In the genomic region with DNA sequence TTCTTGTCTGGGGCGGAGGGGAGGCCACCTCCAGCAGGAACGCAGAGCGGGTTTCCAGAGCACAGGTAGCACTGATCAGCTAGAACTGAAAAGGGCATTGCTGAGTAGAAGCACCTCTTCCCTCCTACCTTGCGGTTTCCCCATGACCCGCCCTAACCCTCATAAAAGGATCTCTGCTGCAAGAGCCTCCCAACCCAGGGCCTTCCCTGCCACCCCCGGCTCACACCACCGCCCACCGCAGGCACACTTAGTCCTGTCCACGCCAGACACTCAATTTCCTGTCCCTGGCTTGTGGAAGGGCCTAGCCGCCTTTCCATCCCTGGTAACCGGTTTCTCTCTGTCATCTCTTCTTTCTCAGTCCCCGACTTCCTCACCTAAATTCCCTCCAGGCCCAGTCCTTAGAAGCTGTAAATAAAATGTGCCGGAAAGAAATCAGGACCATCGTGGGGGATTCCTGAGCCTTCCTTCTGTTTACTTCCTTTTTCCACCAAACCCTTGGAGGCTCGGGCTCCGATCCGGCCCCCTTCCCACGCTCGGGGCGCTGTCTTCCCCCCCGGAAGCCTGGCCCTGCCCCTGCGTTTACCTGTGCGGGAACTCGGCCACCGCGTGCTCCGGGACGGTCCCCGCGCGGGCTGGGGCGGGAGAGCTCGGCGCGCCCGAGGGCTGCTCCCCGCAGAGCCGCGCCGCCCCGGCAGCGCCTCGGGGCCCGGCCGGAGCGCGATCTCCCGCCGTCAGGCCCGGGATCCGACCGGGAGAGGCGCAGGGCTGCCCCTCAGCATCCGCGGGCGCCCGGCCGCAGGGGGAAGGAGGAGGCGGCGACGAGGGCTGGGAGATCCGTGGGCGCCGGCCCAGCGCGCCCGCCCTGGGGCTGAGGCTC, we compare ENCODE assay signal across 8 cellular contexts. TPM values are rescaled to one million over a fixed set of nuclear protein-coding genes. Genes with fewer than 3 reads are reported as not detected.
A peak's percentile ranks its signal among the peaks of the same experiment; 100 is the strongest.
DNase-seq lines count a peak whose midpoint lies in the region; ATAC-seq and TF ChIP-seq lines count a peak whose summit lies in the region.

No MANE protein-coding gene starts in this region.

- H3K9ac ChIP-seq in Karpas-422 (ENCODE audit: low read length) = peak overlapping the region; percentile 91

- peak overlapping the region; percentile 89 for H3K4me3 Mint-ChIP-seq in activated CD4-positive, alpha-beta T cell treated with anti-CD3 and anti-CD28 coated beads, Interleukin-2, amount 10 ng/mL, durations not matched to agents 7 days and 5 days
- H3K4me3 Mint-ChIP-seq in mesothelial cell of epicardium = peak overlapping the region; percentile 69

- POLR2A ChIA-PET in activated CD4-positive, alpha-beta T cell treated with anti-CD3 and anti-CD28 coated beads, Interleukin-2, amount 10 ng/mL, durations not matched to agents 7 days and 5 days (lab: Charles Lee) = no interaction called here

- peak overlapping the region; percentile 78 for H2AFZ ChIP-seq in Karpas-422 (ENCODE audit: low read length)

- intact Hi-C loops in dorsolateral prefrontal cortex (cut with DNase I) = loop anchor here (5.0 to 10.0 kb wide), 2 partner anchors 87 to 425 kb away; partner anchors contain the start of gene NCOA1 (in 1 of the 2)

- H3K9me3 Mint-ChIP-seq in activated CD4-positive, alpha-beta T cell treated with anti-CD3 and anti-CD28 coated beads, Interleukin-2, amount 10 ng/mL, durations not matched to agents 7 days and 5 days = no peaks in the 10 kb centered on the region
- no peaks in the 10 kb centered on the region for H3K9me3 Mint-ChIP-seq in mesothelial cell of epicardium

- peaks cover 20% of the 10 kb centered on the region for H3K36me3 Mint-ChIP-seq in activated CD4-positive, alpha-beta T cell treated with anti-CD3 and anti-CD28 coated beads, Interleukin-2, amount 10 ng/mL, durations not matched to agents 7 days and 5 days (ENCODE audit: low read depth)
- H3K36me3 Mint-ChIP-seq in mesothelial cell of epicardium = peaks cover 4% of the 10 kb centered on the region

- TF ChIP-seq CTCF in dorsolateral prefrontal cortex (IDR thresholded peaks at IDR 0.05 in 54 of 56, conservative IDR thresholded peaks at IDR 0.05 in 2 of 56; ENCODE audit: low read depth in 1 of 56, partially characterized antibody in 56 of 56) (no peak), mesothelial cell of epicardium (IDR thresholded peaks at IDR 0.05; ENCODE audit: unreplicated experiment) (no peak)

- H3K36me3 ChIP-seq in Karpas-422 (ENCODE audit: insufficient read depth, low read length) = peaks cover 13% of the 10 kb centered on the region; the same call in 1 of the 2 replicates

- H3K4me1 ChIP-seq in Karpas-422 (ENCODE audit: low read length) = peaks cover 36% of the 10 kb centered on the region

- no peaks in the 10 kb centered on the region for H3K27me3 ChIP-seq in Karpas-422 (ENCODE audit: low read length)
- H3K27me3 ChIP-seq in dorsolateral prefrontal cortex = no peaks in the 10 kb centered on the region

- H3K9me3 ChIP-seq in Karpas-422 (ENCODE audit: low read length) = no peaks in the 10 kb centered on the region

- peak overlapping the region; percentile 95 for H3K4me3 ChIP-seq in Karpas-422 (ENCODE audit: low read length)
- peak overlapping the region; percentile 41 to 84 (median 70) for H3K4me3 ChIP-seq in dorsolateral prefrontal cortex

- H3K4me1 Mint-ChIP-seq in activated CD4-positive, alpha-beta T cell treated with anti-CD3 and anti-CD28 coated beads, Interleukin-2, amount 10 ng/mL, durations not matched to agents 7 days and 5 days = peaks cover 42% of the 10 kb centered on the region
- peaks cover 16% of the 10 kb centered on the region for H3K4me1 Mint-ChIP-seq in mesothelial cell of epicardium

- peak overlapping the region; percentile 99 for H3K4me2 ChIP-seq in Karpas-422 (ENCODE audit: low read depth, low read length, poor library complexity, severe bottlenecking)

- H3K27ac ChIP-seq in Karpas-422 (ENCODE audit: low read length) (peak overlapping the region; percentile 71), dorsolateral prefrontal cortex (peak overlapping the region in 53 of 59 donors; percentile 5 to 88 (median 71))

- no peaks in the 10 kb centered on the region for H3K27me3 Mint-ChIP-seq in activated CD4-positive, alpha-beta T cell treated with anti-CD3 and anti-CD28 coated beads, Interleukin-2, amount 10 ng/mL, durations not matched to agents 7 days and 5 days
- H3K27me3 Mint-ChIP-seq in mesothelial cell of epicardium (ENCODE audit: low read depth) = peaks cover 6% of the 10 kb centered on the region

- no peaks in the 10 kb centered on the region for H3K9me2 ChIP-seq in Karpas-422 (replicated peaks; ENCODE audit: insufficient read depth, low read length)

- DNase-seq in Daoy (ENCODE audit: low read depth) = peak; percentile 45
- DNase-seq in Karpas-422 = peak; percentile 72
- DNase-seq in activated CD4-positive, alpha-beta T cell treated with anti-CD3 and anti-CD28 coated beads, Interleukin-2, amount 10 ng/mL, durations not matched to agents 7 days and 5 days = peak; percentile 77
- peak in 2 of 10 donors; percentile 36 to 41 for DNase-seq in dorsolateral prefrontal cortex
- DNase-seq in mesothelial cell of epicardium (ENCODE audit: low spot score in 2 of 2, unreplicated experiment in 2 of 2) = peak in 1 of 2 experiments; percentile 50
- DNase-seq in stimulated activated naive CD8-positive, alpha-beta T cell treated with anti-CD3 and anti-CD28 coated beads, Interleukin-15, Interleukin-2, amounts not matched to agents 100 U/mL and 50 U/mL, for 24 hours = peak; percentile 66
- no peak for DNase-seq in NCI-H524 treated with DMSO at 0.1 percent for 48 hours (lab: John Stamatoyannopoulos, UW)

- peak; percentile 29 for ATAC-seq in GM21717 (IDR thresholded peaks at IDR 0.05; ENCODE audit: unreplicated experiment)
- ATAC-seq in stimulated activated naive CD8-positive, alpha-beta T cell treated with anti-CD3 and anti-CD28 coated beads, Interleukin-15, Interleukin-2, amounts not matched to agents 100 U/mL and 50 U/mL, for 24 hours = peak; percentile 42

- CTCF ChIA-PET in activated CD4-positive, alpha-beta T cell treated with anti-CD3 and anti-CD28 coated beads, Interleukin-2, amount 10 ng/mL, durations not matched to agents 7 days and 5 days (lab: Charles Lee) = interaction anchor here (0.9 to 1.0 kb wide), 2 partner anchors 16 to 18 kb away, joined by 3 read pairs; no protein-coding TSS in a partner anchor

- H4K20me1 ChIP-seq in Karpas-422 (ENCODE audit: insufficient read depth, low read depth, low read length) = peaks cover 6% of the 10 kb centered on the region; the same call in 1 of the 2 replicates

- H3K27ac Mint-ChIP-seq in activated CD4-positive, alpha-beta T cell treated with anti-CD3 and anti-CD28 coated beads, Interleukin-2, amount 10 ng/mL, durations not matched to agents 7 days and 5 days = peak overlapping the region; percentile 88
- H3K27ac Mint-ChIP-seq in mesothelial cell of epicardium = peak overlapping the region; percentile 52

- peaks cover 57% of the 10 kb centered on the region for H3K79me2 ChIP-seq in Karpas-422 (ENCODE audit: low read length)

RNA-seq across cellular contexts. Expression of gene ADCY3, which starts 0.7 kb away (rescaled TPM):
- 15.4 and 16.4 TPM in 2 replicates for total RNA-seq in Daoy (2014; rRNA removed; shearing (Covaris generic))
- 57.6 and 58.4 TPM in 2 replicates for total RNA-seq in Karpas-422 (2014; rRNA removed; shearing (Covaris generic); ENCODE audit: low replicate concordance)
- total RNA-seq in activated CD4-positive, alpha-beta T cell treated with anti-CD3 and anti-CD28 coated beads, Interleukin-2, amount 10 ng/mL, durations not matched to agents 7 days and 5 days = 10 to 100 TPM; 60.8 to 67.2 TPM
- total RNA-seq in dorsolateral prefrontal cortex (100 to 1,000 TPM in 39 of 120 experiments, 10 to 100 TPM in 81; 67.4 to 150 (median 95.0) TPM), mesothelial cell of epicardium (38.6 to 42.4 TPM (median 41.3 TPM) in 3 replicates)

RNA-seq across cellular contexts. Expression of gene DNAJC27, which starts 52.4 kb away (rescaled TPM):
- 2.3 and 6.2 TPM in 2 replicates for total RNA-seq in Daoy (2014; rRNA removed; shearing (Covaris generic))
- 6.3 and 6.7 TPM in 2 replicates for total RNA-seq in Karpas-422 (2014; rRNA removed; shearing (Covaris generic); ENCODE audit: low replicate concordance)
- 1 to 10 TPM; 6.0 to 7.7 TPM for total RNA-seq in activated CD4-positive, alpha-beta T cell treated with anti-CD3 and anti-CD28 coated beads, Interleukin-2, amount 10 ng/mL, durations not matched to agents 7 days and 5 days
- total RNA-seq in dorsolateral prefrontal cortex (10 to 100 TPM; 10.6 to 31.2 (median 20.7) TPM), mesothelial cell of epicardium (10.4 to 10.9 TPM (median 10.6 TPM) in 3 replicates)
